ENCODE assay signal across 8 cellular contexts in genomic region chr10:8133146-8133545, GRCh38.
A peak's percentile ranks its signal among the peaks of the same experiment; 100 is the strongest.
DNase-seq lines count a peak whose midpoint lies in the region; ATAC-seq and TF ChIP-seq lines count a peak whose summit lies in the region.

No MANE protein-coding gene starts in this region.

- no peaks in the 10 kb centered on the region for H3K4me1 ChIP-seq in lower lobe of right lung
- no peaks in the 10 kb centered on the region for H3K4me1 ChIP-seq in breast epithelium

- DNase-seq in GDM1 (lab: John Stamatoyannopoulos, UW) (peak; percentile 40), lower lobe of right lung (no peak), SIG-M5 (lab: John Stamatoyannopoulos, UW) (no peak), NCI-H1417 treated with DMSO at 0.1 percent for 48 hours (lab: John Stamatoyannopoulos, UW) (no peak), breast epithelium (ENCODE audit: low spot score in 2 of 2) (no peak)
- peak; percentile 18 for DNase-seq in activated CD8-positive, alpha-beta memory T cell treated with anti-CD3 and anti-CD28 coated beads, Interleukin-2, amount 50 U/mL, for 24 hours (ENCODE audit: extremely low read depth)

- H3K4me3 ChIP-seq in lower lobe of right lung (no peak overlapping the region), breast epithelium (no peak overlapping the region)

- H3K27me3 ChIP-seq in lower lobe of right lung (ENCODE audit: low read depth) (peaks cover 3% of the 10 kb centered on the region), breast epithelium (peaks cover 0 to 6% of the 10 kb centered on the region in 2 donors)

- peak; percentile 56 for ATAC-seq in GM19397 (IDR thresholded peaks at IDR 0.05; ENCODE audit: unreplicated experiment)
- peak; percentile 62 for ATAC-seq in HG03159 (IDR thresholded peaks at IDR 0.05; ENCODE audit: unreplicated experiment)
- ATAC-seq in lower lobe of right lung, result no peak

- H3K36me3 ChIP-seq in lower lobe of right lung, result no peaks in the 10 kb centered on the region
- no peaks in the 10 kb centered on the region for H3K36me3 ChIP-seq in breast epithelium

- H3K27ac ChIP-seq in lower lobe of right lung (no peak overlapping the region), breast epithelium (no peak overlapping the region)

- intact Hi-C loops in lower lobe of right lung (cut with DNase I), result no loop called here
- intact Hi-C loops in breast epithelium (cut with DNase I; ENCODE audit: low total_unique reads), result no loop called here

- TF ChIP-seq POLR2A in breast epithelium (IDR thresholded peaks at IDR 0.05), result no peak

- H3K9me3 ChIP-seq in lower lobe of right lung (no peaks in the 10 kb centered on the region), breast epithelium (no peaks in the 10 kb centered on the region)

- no peak for TF ChIP-seq CTCF in lower lobe of right lung (IDR thresholded peaks at IDR 0.05)
- no peak for TF ChIP-seq CTCF in breast epithelium (IDR thresholded peaks at IDR 0.05)

Comparison
In these comparisons a context has a peak if more than half of its experiments do, and no peak if none do; other contexts are left out.
1. DNase-seq: peak in GDM1 (single experiment) and activated CD8-positive, alpha-beta memory T cell treated with anti-CD3 and anti-CD28 coated beads, Interleukin-2, amount 50 U/mL, for 24 hours (single experiment); none in lower lobe of right lung (single experiment), SIG-M5 (single experiment), NCI-H1417 treated with DMSO at 0.1 percent for 48 hours (single experiment) and breast epithelium (0 of 2).
2. ATAC-seq: peak in GM19397 (single experiment) and HG03159 (single experiment); none in lower lobe of right lung (0 of 2).